1 cellular context compared by ENCODE assay signal in genomic region chr1:152735648-152736047, GRCh38.
TF ChIP-seq lines count a peak whose summit lies in the region.

No MANE protein-coding gene starts in this region.

TF ChIP-seq in GM12878, 131 proteins besides CTCF, POLR2A, EP300 and RAD21:
- TF ChIP-seq RCOR1 (conservative IDR thresholded peaks at IDR 0.05; ENCODE audit: low read depth, low read length) (no peak), KAT2A (conservative IDR thresholded peaks at IDR 0.05; ENCODE audit: control insufficient read depth, low read depth, low read length) (no peak), NR2C1 (IDR thresholded peaks at IDR 0.05) (no peak), MEF2A (IDR thresholded peaks at IDR 0.05; ENCODE audit: insufficient read depth, low read depth, low read length) (no peak), SREBF1 (IDR thresholded peaks at IDR 0.05; ENCODE audit: low read length) (no peak), TCF3 (IDR thresholded peaks at IDR 0.05; ENCODE audit: borderline replicate concordance, insufficient read depth, low read depth, low read length) (no peak), YY1 (IDR thresholded peaks at IDR 0.05; ENCODE audit: low read depth, low read length) (no peak), RAD51 (IDR thresholded peaks at IDR 0.05) (no peak)
